In the genomic region with DNA sequence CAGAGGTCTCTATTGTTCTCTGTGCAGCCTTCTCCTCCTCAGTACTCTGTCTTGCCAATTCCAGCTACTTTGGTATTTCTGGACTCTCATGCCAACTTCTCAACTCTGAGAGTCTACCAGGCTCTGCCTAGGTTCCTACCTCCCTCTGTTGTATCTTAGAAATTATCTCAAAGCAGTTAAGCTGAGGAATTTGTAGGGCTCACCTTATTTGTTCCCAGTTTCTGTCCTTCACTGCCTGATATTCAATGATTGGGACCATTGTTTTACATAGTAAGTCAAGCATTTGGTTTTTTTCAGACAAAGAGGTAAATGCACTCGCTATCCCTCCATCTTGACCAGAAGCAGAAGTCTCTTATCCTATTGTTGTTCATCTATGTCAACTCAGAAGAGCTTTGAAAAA, we compare ENCODE assay signal across 31 cellular contexts.
"Had no signal": no experiment of that assay in that cellular context is flagged by ENCODE, and none has a peak within 500 bp of the region (broad histone marks: within the 10 kb centered on the region; RNA-seq: fewer than 3 reads in every experiment).

No MANE protein-coding gene starts in this region.

- DNase-seq: Karpas-422, Kasumi-1, KG1, MG63, MM.1S, MV-4-11, NCI-H1048, NCI-H1092, NCI-H1092 treated with DMSO at 0.1 percent for 48 hours, NCI-H1105, NCI-H1105 treated with DMSO at 0.1 percent for 48 hours, NCI-H1417 treated with DMSO at 0.1 percent for 48 hours, NCI-H1436, NCI-H1436 treated with DMSO at 0.1 percent for 48 hours, NCI-H146, NCI-H1694, NCI-H1694 treated with DMSO at 0.1 percent for 48 hours, NCI-H1930, NCI-H2029, NCI-H2029 treated with DMSO at 0.1 percent for 48 hours, NCI-H2081, NCI-H2081 treated with DMSO at 0.1 percent for 48 hours, NCI-H2107, NCI-H2227 treated with DMSO at 0.1 percent for 48 hours, NCI-H226, NCI-H345, NCI-H446, NCI-H446 treated with DMSO at 0.1 percent for 48 hours, NCI-H510A, NCI-H510A treated with DMSO at 0.1 percent for 48 hours had no signal

- H3K27me3 ChIP-seq: MG63 had no signal

- H3K9me3 ChIP-seq: MG63 had no signal

- H3K4me3 ChIP-seq: MG63 had no signal

- H3K9ac ChIP-seq: KMS-11 had no signal

- H3K27ac ChIP-seq: KMS-11 had no signal

- H3K36me3 ChIP-seq: MG63 had no signal

- H3K4me2 ChIP-seq: KMS-11 had no signal
